Comparison of ENCODE assay signal across 11 cellular contexts in the genomic region with DNA sequence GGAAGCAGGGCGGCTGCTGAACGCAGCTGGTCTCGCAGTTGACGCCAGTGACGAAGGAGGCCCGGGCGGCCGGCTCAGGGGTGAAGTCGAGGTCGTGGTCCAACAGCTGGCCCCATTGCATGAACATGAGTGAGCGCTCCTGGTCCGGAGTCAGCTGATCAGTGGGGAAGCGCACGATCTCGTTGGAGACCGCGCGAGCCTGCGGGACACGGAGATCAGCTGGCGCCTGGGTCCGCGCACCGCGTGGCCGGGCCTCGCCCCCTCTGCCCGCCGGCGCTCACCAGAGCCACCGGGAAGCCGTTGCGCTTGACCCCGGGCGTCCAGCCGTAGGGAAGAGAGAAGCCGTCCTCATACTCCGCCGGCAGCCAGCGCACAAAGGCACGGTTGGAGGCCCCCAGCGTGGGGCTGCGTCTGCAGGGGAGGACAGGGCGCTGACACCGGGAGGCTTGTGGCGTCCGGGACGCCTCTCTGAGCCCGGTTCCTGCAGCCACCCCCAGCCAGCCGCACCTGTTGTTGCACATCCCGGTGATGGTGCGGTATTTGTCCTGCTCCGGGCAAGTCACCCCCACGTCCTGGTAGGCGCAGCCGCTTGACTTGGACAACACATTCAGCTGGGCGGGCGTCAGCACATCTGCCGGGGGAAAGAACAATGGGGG. TPM values are rescaled to one million over a fixed set of nuclear protein-coding genes. Genes with fewer than 3 reads are reported as not detected.
A peak's percentile ranks its signal among the peaks of the same experiment; 100 is the strongest.
DNase-seq lines count a peak whose midpoint lies in the region; ATAC-seq and TF ChIP-seq lines count a peak whose summit lies in the region.
"Had no signal": no experiment of that assay in that cellular context is flagged by ENCODE, and none has a peak within 500 bp of the region (broad histone marks: within the 10 kb centered on the region; RNA-seq: fewer than 3 reads in every experiment).

No MANE protein-coding gene starts in this region.

- H3K36me3 ChIP-seq in gastroesophageal sphincter (no peaks in the 10 kb centered on the region), osteoblast (ENCODE audit: insufficient read depth, low read length) (no peaks in the 10 kb centered on the region)
- H3K36me3 ChIP-seq: tibial artery had no signal

- TF ChIP-seq POLR2A in gastroesophageal sphincter (IDR thresholded peaks at IDR 0.05), result no peak

- H3K9me3 ChIP-seq in gastroesophageal sphincter (no peaks in the 10 kb centered on the region), osteoblast (ENCODE audit: low read depth, low read length) (no peaks in the 10 kb centered on the region)
- H3K9me3 ChIP-seq: tibial artery had no signal

- H4K20me1 ChIP-seq in osteoblast (ENCODE audit: insufficient read depth, low read length), result no peaks in the 10 kb centered on the region

- H3K4me3 Mint-ChIP-seq in CD14-positive monocyte, result peak overlapping the region; percentile 76 to 93
- H3K4me3 Mint-ChIP-seq in activated T-helper 1 cell treated with anti-CD3 and anti-CD28 coated beads, Interleukin-12 subunit alpha, Interleukin-12 subunit beta, Interleukin-2, Interleukin-4 antibody, amounts not matched to agents 30 ng/mL and 10 ng/mL and 1 ng/mL, durations not matched to agents 14 hours and 24 hours and 36 hours, result no peak overlapping the region

- no peaks in the 10 kb centered on the region for H3K9me3 Mint-ChIP-seq in CD14-positive monocyte
- no peaks in the 10 kb centered on the region for H3K9me3 Mint-ChIP-seq in activated T-helper 1 cell treated with anti-CD3 and anti-CD28 coated beads, Interleukin-12 subunit alpha, Interleukin-12 subunit beta, Interleukin-2, Interleukin-4 antibody, amounts not matched to agents 30 ng/mL and 10 ng/mL and 1 ng/mL, durations not matched to agents 14 hours and 24 hours and 36 hours

- 20% methylated on average over 4 of the region's 59 CpGs; no CpG with 5 or more reads in 1 of the 2 donors for WGBS in gastroesophageal sphincter (ENCODE audit: low coverage in 1 of 2), 2 donors

- peak overlapping the region; percentile 82 to 98 (median 94) for H3K27ac Mint-ChIP-seq in CD14-positive monocyte
- H3K27ac Mint-ChIP-seq in activated T-helper 1 cell treated with anti-CD3 and anti-CD28 coated beads, Interleukin-12 subunit alpha, Interleukin-12 subunit beta, Interleukin-2, Interleukin-4 antibody, amounts not matched to agents 30 ng/mL and 10 ng/mL and 1 ng/mL, durations not matched to agents 14 hours and 24 hours and 36 hours, result no peak overlapping the region

- peak overlapping the region; percentile 70 for H2AFZ ChIP-seq in osteoblast (ENCODE audit: low read length)

- peaks cover 87% of the 10 kb centered on the region for H3K4me1 Mint-ChIP-seq in CD14-positive monocyte
- peaks cover 4% of the 10 kb centered on the region for H3K4me1 Mint-ChIP-seq in activated T-helper 1 cell treated with anti-CD3 and anti-CD28 coated beads, Interleukin-12 subunit alpha, Interleukin-12 subunit beta, Interleukin-2, Interleukin-4 antibody, amounts not matched to agents 30 ng/mL and 10 ng/mL and 1 ng/mL, durations not matched to agents 14 hours and 24 hours and 36 hours (ENCODE audit: low read depth)

- TF ChIP-seq CTCF in CD14-positive monocyte (IDR thresholded peaks at IDR 0.05), result no peak
- no peak for TF ChIP-seq CTCF in gastroesophageal sphincter (IDR thresholded peaks at IDR 0.05)
- TF ChIP-seq CTCF in osteoblast (IDR thresholded peaks at IDR 0.05; ENCODE audit: extremely low read depth, low read depth, low read length), result no peak

- H3K79me2 ChIP-seq in osteoblast (ENCODE audit: insufficient read depth, low read length), result no peaks in the 10 kb centered on the region

- peaks cover 0 to 3% (median 3%) of the 10 kb centered on the region in 3 donors for H3K27me3 Mint-ChIP-seq in CD14-positive monocyte (ENCODE audit: low read depth in 3 of 3)
- H3K27me3 Mint-ChIP-seq in activated T-helper 1 cell treated with anti-CD3 and anti-CD28 coated beads, Interleukin-12 subunit alpha, Interleukin-12 subunit beta, Interleukin-2, Interleukin-4 antibody, amounts not matched to agents 30 ng/mL and 10 ng/mL and 1 ng/mL, durations not matched to agents 14 hours and 24 hours and 36 hours (ENCODE audit: insufficient read depth), result peaks cover 30% of the 10 kb centered on the region

- peak overlapping the region in 2 of 4 donors; percentile 22 to 24 for H3K27ac ChIP-seq in gastroesophageal sphincter
- H3K27ac ChIP-seq in osteoblast (ENCODE audit: low read depth, low read length), result no peak overlapping the region
- H3K27ac ChIP-seq: tibial artery had no signal

- H3K27me3 ChIP-seq in gastroesophageal sphincter (peaks cover 45% of the 10 kb centered on the region), osteoblast (ENCODE audit: insufficient read depth, low read length) (peaks cover 4% of the 10 kb centered on the region)

- DNase-seq in CD14-positive monocyte (ENCODE audit: low spot score) (peak; percentile 91), SK-N-DZ (ENCODE audit: low spot score) (peak; percentile 60), osteoblast (ENCODE audit: insufficient read length, low spot score, missing footprints) (peak; percentile 82), SIG-M5 treated with dmso at 0.1 percent for 504 hours (lab: John Stamatoyannopoulos, UW; ENCODE audit: unreplicated experiment) (no peak)
- no peak for DNase-seq in activated CD4-positive, CD25-positive, alpha-beta regulatory T cell (lab: John Stamatoyannopoulos, UW)
- no peak for DNase-seq in activated T-helper 1 cell treated with anti-CD3 and anti-CD28 coated beads, Interleukin-12 subunit alpha, Interleukin-12 subunit beta, Interleukin-2, Interleukin-4 antibody, amounts not matched to agents 30 ng/mL and 10 ng/mL and 1 ng/mL, durations not matched to agents 14 hours and 24 hours and 36 hours (ENCODE audit: low spot score)
- DNase-seq: NCI-H1930, tibial artery had no signal

- ATAC-seq in gastroesophageal sphincter (peak; percentile 74), HG02885 (IDR thresholded peaks at IDR 0.05; ENCODE audit: poor library complexity, unreplicated experiment) (no peak)

- peaks cover 0 to 14% (median 0%) of the 10 kb centered on the region in 3 donors for H3K4me1 ChIP-seq in gastroesophageal sphincter
- H3K4me1 ChIP-seq in osteoblast (ENCODE audit: insufficient read depth, low read length), result no peaks in the 10 kb centered on the region

- intact Hi-C loops in CD14-positive monocyte (cut with micrococcal nuclease), result loop anchor here in 1 of 2 donors (5.0 kb wide), 2 partner anchors 48 to 138 kb away; partner anchors contain the start of genes RNF43 and TSPOAP1
- intact Hi-C loops in activated T-helper 1 cell treated with anti-CD3 and anti-CD28 coated beads, Interleukin-12 subunit alpha, Interleukin-12 subunit beta, Interleukin-2, Interleukin-4 antibody, amounts not matched to agents 30 ng/mL and 10 ng/mL and 1 ng/mL, durations not matched to agents 14 hours and 24 hours and 36 hours (cut with micrococcal nuclease), result no loop called here

- H3K36me3 Mint-ChIP-seq in CD14-positive monocyte, result peaks cover 0 to 3% of the 10 kb centered on the region in 2 donors
- no peaks in the 10 kb centered on the region for H3K36me3 Mint-ChIP-seq in activated T-helper 1 cell treated with anti-CD3 and anti-CD28 coated beads, Interleukin-12 subunit alpha, Interleukin-12 subunit beta, Interleukin-2, Interleukin-4 antibody, amounts not matched to agents 30 ng/mL and 10 ng/mL and 1 ng/mL, durations not matched to agents 14 hours and 24 hours and 36 hours (ENCODE audit: low read depth)

- peak overlapping the region; percentile 18 for H3K4me2 ChIP-seq in osteoblast (ENCODE audit: insufficient read depth, low read length)

- no peak for TF ChIP-seq EP300 in gastroesophageal sphincter (IDR thresholded peaks at IDR 0.05)

- H3K4me3 ChIP-seq in gastroesophageal sphincter, result peak overlapping the region in 1 of 2 donors; percentile 39
- H3K4me3 ChIP-seq in osteoblast (ENCODE audit: insufficient read depth, low read length), result no peak overlapping the region

RNA-seq across cellular contexts. Expression of gene MPO, which starts 1.6 kb away (rescaled TPM):
- 1 to 10 TPM; 4.2 to 7.5 TPM for polyA plus RNA-seq in CD14-positive monocyte
- 0.38 and 0.44 TPM in 2 replicates for polyA plus RNA-seq in SK-N-DZ (2014; cell fraction: cytosol; rRNA removed)
- 0.33 and 0.51 TPM in 2 replicates for polyA plus RNA-seq in SK-N-DZ (2014; cell fraction: nucleus; rRNA removed)
- 1 to 10 TPM in 1 of 4 donors, not detected in 3; 1.6 TPM for total RNA-seq in gastroesophageal sphincter
- total RNA-seq in osteoblast, result under 0.01 TPM in 1 of 2 replicates, not detected in the other
- total RNA-seq in activated T-helper 1 cell treated with anti-CD3 and anti-CD28 coated beads, Interleukin-12 subunit alpha, Interleukin-12 subunit beta, Interleukin-2, Interleukin-4 antibody, amounts not matched to agents 30 ng/mL and 10 ng/mL and 1 ng/mL, durations not matched to agents 14 hours and 24 hours and 36 hours, result not detected in 2 replicates
- total RNA-seq: SK-MEL-5 had no signal

RNA-seq across cellular contexts. Expression of gene LPO, which starts 40.8 kb away (rescaled TPM):
- polyA plus RNA-seq in CD14-positive monocyte, result under 1 TPM in 1 of 2 donors, not detected in 1; 0.43 TPM
- polyA plus RNA-seq in SK-N-DZ (2014; cell fraction: cytosol; rRNA removed), result not detected in 2 replicates
- polyA plus RNA-seq in SK-N-DZ (2014; cell fraction: nucleus; rRNA removed), result not detected in 2 replicates
- total RNA-seq in gastroesophageal sphincter (under 1 TPM in 2 of 4 donors, not detected in 2; 0.15 to 0.77 TPM), osteoblast (under 0.01 TPM in 1 of 2 replicates, not detected in the other)
- total RNA-seq in activated T-helper 1 cell treated with anti-CD3 and anti-CD28 coated beads, Interleukin-12 subunit alpha, Interleukin-12 subunit beta, Interleukin-2, Interleukin-4 antibody, amounts not matched to agents 30 ng/mL and 10 ng/mL and 1 ng/mL, durations not matched to agents 14 hours and 24 hours and 36 hours, result not detected in 2 replicates
- total RNA-seq: SK-MEL-5 had no signal

RNA-seq across cellular contexts. Expression of gene TSPOAP1, which starts 49.5 kb away (rescaled TPM):
- polyA plus RNA-seq in CD14-positive monocyte, result under 1 TPM; 0.10 to 0.18 TPM
- polyA plus RNA-seq in SK-N-DZ (2014; cell fraction: cytosol; rRNA removed), result 11.4 and 23.2 TPM in 2 replicates
- 65.5 and 69.6 TPM in 2 replicates for polyA plus RNA-seq in SK-N-DZ (2014; cell fraction: nucleus; rRNA removed)
- total RNA-seq in gastroesophageal sphincter (10 to 100 TPM in 3 of 4 donors, 1 to 10 TPM in 1; 7.4 to 44.8 (median 23.0) TPM), osteoblast (3.8 and 4.3 TPM in 2 replicates)
- total RNA-seq in activated T-helper 1 cell treated with anti-CD3 and anti-CD28 coated beads, Interleukin-12 subunit alpha, Interleukin-12 subunit beta, Interleukin-2, Interleukin-4 antibody, amounts not matched to agents 30 ng/mL and 10 ng/mL and 1 ng/mL, durations not matched to agents 14 hours and 24 hours and 36 hours, result 31.4 and 35.1 TPM in 2 replicates
- total RNA-seq: SK-MEL-5 had no signal

Comparison
In these comparisons a context has a peak if more than half of its experiments do, and no peak if none do; other contexts are left out.
1. DNase-seq: peak in CD14-positive monocyte (single experiment), SK-N-DZ (single experiment) and osteoblast (single experiment); none in activated CD4-positive, CD25-positive, alpha-beta regulatory T cell (0 of 4), SIG-M5 treated with dmso at 0.1 percent for 504 hours (single experiment) and activated T-helper 1 cell treated with anti-CD3 and anti-CD28 coated beads, Interleukin-12 subunit alpha, Interleukin-12 subunit beta, Interleukin-2, Interleukin-4 antibody, amounts not matched to agents 30 ng/mL and 10 ng/mL and 1 ng/mL, durations not matched to agents 14 hours and 24 hours and 36 hours (single experiment).